ENCODE assay signal across 14 cellular contexts in the genomic region with DNA sequence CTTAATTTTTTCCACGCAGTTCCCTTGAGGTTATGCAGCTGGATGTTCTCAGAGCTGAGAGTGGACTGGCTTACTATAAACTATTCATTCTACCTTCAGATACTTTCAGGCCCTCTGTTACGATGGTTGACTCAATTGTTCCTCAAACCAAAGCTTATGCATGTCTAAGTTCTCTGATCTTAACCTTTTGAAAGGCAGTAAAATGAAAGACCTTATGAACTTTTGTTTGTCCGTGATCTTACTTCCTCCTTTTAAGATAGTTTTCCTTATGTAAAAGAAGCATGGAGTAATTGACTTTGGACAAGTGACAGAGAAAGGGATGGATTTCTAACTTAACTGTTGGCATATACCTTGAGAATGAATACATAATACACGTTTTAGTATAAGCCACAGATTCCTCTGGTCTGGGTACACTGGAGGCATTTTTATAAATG.
DNase-seq lines count a peak whose midpoint lies in the region; ATAC-seq and TF ChIP-seq lines count a peak whose summit lies in the region.
"Had no signal": no experiment of that assay in that cellular context is flagged by ENCODE, and none has a peak within 500 bp of the region (broad histone marks: within the 10 kb centered on the region; RNA-seq: fewer than 3 reads in every experiment).

No MANE protein-coding gene starts in this region.

- peak overlapping the region; percentile 7 for H3K27ac ChIP-seq in foreskin keratinocyte
- no peak overlapping the region for H3K27ac ChIP-seq in neural progenitor cell

- peaks cover 1% of the 10 kb centered on the region for H3K36me3 Mint-ChIP-seq in neural progenitor cell
- H3K36me3 Mint-ChIP-seq in type B pancreatic cell: no peaks in the 10 kb centered on the region
- H3K36me3 Mint-ChIP-seq: activated CD4-positive, alpha-beta memory T cell treated with anti-CD3 and anti-CD28 coated beads for 36 hours; CD8-positive, alpha-beta T cell had no signal

- H3K27me3 Mint-ChIP-seq in neural progenitor cell (ENCODE audit: insufficient read depth, low read depth) (peaks cover 6% of the 10 kb centered on the region), type B pancreatic cell (no peaks in the 10 kb centered on the region)

- H3K4me1 ChIP-seq in foreskin keratinocyte: peaks cover 7% of the 10 kb centered on the region
- H3K4me1 ChIP-seq in neural progenitor cell: peaks cover 19% of the 10 kb centered on the region

- H4K20me1 ChIP-seq in neural progenitor cell (ENCODE audit: low read depth): no peaks in the 10 kb centered on the region

- ATAC-seq in foreskin keratinocyte: no peak
- no peak for ATAC-seq in HG03442 (IDR thresholded peaks at IDR 0.05; ENCODE audit: unreplicated experiment)
- no peak for ATAC-seq in HG03280 (IDR thresholded peaks at IDR 0.05; ENCODE audit: unreplicated experiment)
- ATAC-seq: CD8-positive, alpha-beta T cell had no signal

- H3K4me3 Mint-ChIP-seq in neural progenitor cell (peak overlapping the region; percentile 8), type B pancreatic cell (peak overlapping the region; percentile 48)
- H3K4me3 Mint-ChIP-seq: activated CD4-positive, alpha-beta memory T cell treated with anti-CD3 and anti-CD28 coated beads for 36 hours; CD8-positive, alpha-beta T cell had no signal

- H3K27ac Mint-ChIP-seq in neural progenitor cell (peak overlapping the region; percentile 38), type B pancreatic cell (peak overlapping the region; percentile 60)
- H3K27ac Mint-ChIP-seq: activated CD4-positive, alpha-beta memory T cell treated with anti-CD3 and anti-CD28 coated beads for 36 hours; activated T-helper 2 cell treated with anti-CD3 and anti-CD28 coated beads, Interferon-gamma antibody, Interleukin-2, Interleukin-4, amounts not matched to agents 10 μg/mL and 5 μg/mL and 100 μg/mL, durations not matched to agents 14 hours and 24 hours and 36 hours; CD8-positive, alpha-beta T cell had no signal

- peak overlapping the region; percentile 0 for H2AFZ ChIP-seq in neural progenitor cell (replicated peaks)

- no peaks in the 10 kb centered on the region for H3K36me3 ChIP-seq in neural progenitor cell

- H3K9me3 ChIP-seq in neural progenitor cell (ENCODE audit: low read depth): no peaks in the 10 kb centered on the region

- DNase-seq in DMS 273 (lab: John Stamatoyannopoulos, UW; ENCODE audit: unreplicated experiment): peak; percentile 49
- DNase-seq in DMS 273 treated with DMSO at 0.1 percent for 48 hours (lab: John Stamatoyannopoulos, UW): no peak
- DNase-seq in foreskin keratinocyte: no peak
- no peak for DNase-seq in neural progenitor cell (ENCODE audit: low spot score)
- no peak for DNase-seq in type B pancreatic cell (ENCODE audit: extremely low spot score, unreplicated experiment)
- DNase-seq in GM10266 (ENCODE audit: extremely low spot score): no peak
- DNase-seq: 8988T; activated CD4-positive, alpha-beta memory T cell treated with anti-CD3 and anti-CD28 coated beads for 36 hours; CD8-positive, alpha-beta T cell; NCI-H82; SIG-M5 had no signal

- no peaks in the 10 kb centered on the region for H3K79me2 ChIP-seq in neural progenitor cell (ENCODE audit: low read depth)

- TF ChIP-seq CTCF in foreskin keratinocyte (conservative IDR thresholded peaks at IDR 0.05) (no peak), neural progenitor cell (IDR thresholded peaks at IDR 0.05) (no peak), type B pancreatic cell (conservative IDR thresholded peaks at IDR 0.05) (no peak), GM10266 (IDR thresholded peaks at IDR 0.05; ENCODE audit: control insufficient read depth, insufficient read depth, low read depth, missing control alignments) (no peak)

- H3K4me1 Mint-ChIP-seq in neural progenitor cell (peaks cover 41% of the 10 kb centered on the region), type B pancreatic cell (ENCODE audit: unreplicated experiment) (peaks cover 42% of the 10 kb centered on the region)

- no peak overlapping the region for H3K4me3 ChIP-seq in neural progenitor cell

- H3F3A ChIP-seq in neural progenitor cell (ENCODE audit: low read depth): no peaks in the 10 kb centered on the region

- H3K4me2 ChIP-seq in neural progenitor cell: peak overlapping the region; percentile 2

- H3K9ac ChIP-seq in neural progenitor cell: no peak overlapping the region

- H3K27me3 ChIP-seq in foreskin keratinocyte (no peaks in the 10 kb centered on the region), neural progenitor cell (no peaks in the 10 kb centered on the region)

- H3K9me3 Mint-ChIP-seq in neural progenitor cell (peaks cover 2% of the 10 kb centered on the region), type B pancreatic cell (no peaks in the 10 kb centered on the region)
- H3K9me3 Mint-ChIP-seq: activated CD4-positive, alpha-beta memory T cell treated with anti-CD3 and anti-CD28 coated beads for 36 hours; activated T-helper 2 cell treated with anti-CD3 and anti-CD28 coated beads, Interferon-gamma antibody, Interleukin-2, Interleukin-4, amounts not matched to agents 10 μg/mL and 5 μg/mL and 100 μg/mL, durations not matched to agents 14 hours and 24 hours and 36 hours; CD8-positive, alpha-beta T cell had no signal
